Comparison of ENCODE assay signal across 41 cellular contexts in the genomic region with DNA sequence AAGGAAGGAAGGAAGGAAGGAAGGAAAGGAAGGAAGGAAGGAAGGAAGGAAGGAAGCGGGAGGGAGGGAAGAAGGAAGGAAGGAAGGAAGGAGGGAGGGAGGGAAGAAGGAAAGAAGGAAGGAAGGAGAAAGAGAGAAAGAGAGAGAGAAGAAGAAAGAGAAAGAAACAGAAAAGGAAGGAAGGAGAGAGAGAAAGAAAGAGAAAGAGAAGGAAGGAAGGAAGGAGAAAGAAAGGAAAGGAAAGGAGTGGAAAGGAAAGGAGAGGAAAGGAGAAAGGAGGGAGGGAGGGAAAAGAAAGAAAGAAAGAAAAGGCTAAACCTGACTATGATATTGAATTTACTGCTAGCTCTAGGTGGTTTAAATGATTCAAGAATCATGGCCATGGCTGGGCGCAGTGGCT. TPM values are rescaled to one million over a fixed set of nuclear protein-coding genes. Genes with fewer than 3 reads are reported as not detected.
"Had no signal": no experiment of that assay in that cellular context is flagged by ENCODE, and none has a peak within 500 bp of the region (broad histone marks: within the 10 kb centered on the region; RNA-seq: fewer than 3 reads in every experiment).

No MANE protein-coding gene starts in this region.

- H3K36me3 ChIP-seq: adrenal gland, ascending aorta, brain microvascular endothelial cell, breast epithelium, cardiac muscle cell had no signal

- H3K9me3 ChIP-seq: body of pancreas had no signal

- H3K27ac Mint-ChIP-seq: activated naive CD4-positive, alpha-beta T cell treated with anti-CD3 and anti-CD28 coated beads for 36 hours; activated naive CD4-positive, alpha-beta T cell treated with anti-CD3 and anti-CD28 coated beads, Interleukin-2, amount 10 ng/mL, durations not matched to agents 7 days and 5 days; activated naive CD4-positive, alpha-beta T cell treated with anti-CD3 and anti-CD28 coated beads, Interleukin-2, amount 50 U/mL, for 24 hours; activated naive CD4-positive, alpha-beta T cell treated with anti-CD3 and anti-CD28 coated beads, Interleukin-2, amount 50 U/mL, for 72 hours; activated naive CD8-positive, alpha-beta T cell; activated naive CD8-positive, alpha-beta T cell treated with anti-CD3 and anti-CD28 coated beads for 36 hours; activated naive CD8-positive, alpha-beta T cell treated with anti-CD3 and anti-CD28 coated beads, Interleukin-2, amount 10 ng/mL, durations not matched to agents 7 days and 5 days; activated naive CD8-positive, alpha-beta T cell treated with anti-CD3 and anti-CD28 coated beads, Interleukin-2, amount 50 U/mL, for 24 hours; activated T-cell treated with anti-CD3 and anti-CD28 coated beads, Interleukin-2, amount 50 U/mL, for 24 hours; activated T-cell treated with anti-CD3 and anti-CD28 coated beads, Interleukin-2, amount 50 U/mL, for 72 hours; activated T-helper 1 cell treated with anti-CD3 and anti-CD28 coated beads, Interleukin-12 subunit alpha, Interleukin-12 subunit beta, Interleukin-2, Interleukin-4 antibody, amounts not matched to agents 30 ng/mL and 10 ng/mL and 1 ng/mL, durations not matched to agents 14 hours and 24 hours and 36 hours; activated T-helper 17 cell treated with anti-CD3 and anti-CD28 coated beads, Interleukin-2, amount 50 U/mL, for 72 hours; activated T-helper 2 cell treated with anti-CD3 and anti-CD28 coated beads, Interferon-gamma antibody, Interleukin-2, Interleukin-4, amounts not matched to agents 10 μg/mL and 5 μg/mL and 100 μg/mL, durations not matched to agents 14 hours and 24 hours and 36 hours; brain had no signal

- H3K27me3 ChIP-seq: adrenal gland, ascending aorta, body of pancreas, breast epithelium, cardiac muscle cell had no signal

- FAIRE-seq: astrocyte, bronchial epithelial cell had no signal

- H3K27me3 Mint-ChIP-seq: activated naive CD4-positive, alpha-beta T cell treated with anti-CD3 and anti-CD28 coated beads, Interleukin-2, amount 50 U/mL, for 24 hours had no signal

- H3K4me1 ChIP-seq: adrenal gland, ascending aorta, body of pancreas, breast epithelium had no signal

- H3K4me3 Mint-ChIP-seq: activated naive CD4-positive, alpha-beta T cell treated with anti-CD3 and anti-CD28 coated beads for 36 hours; activated naive CD4-positive, alpha-beta T cell treated with anti-CD3 and anti-CD28 coated beads, Interleukin-2, amount 10 ng/mL, durations not matched to agents 7 days and 5 days; activated naive CD4-positive, alpha-beta T cell treated with anti-CD3 and anti-CD28 coated beads, Interleukin-2, amount 50 U/mL, for 24 hours; activated naive CD8-positive, alpha-beta T cell; activated naive CD8-positive, alpha-beta T cell treated with anti-CD3 and anti-CD28 coated beads for 36 hours; activated naive CD8-positive, alpha-beta T cell treated with anti-CD3 and anti-CD28 coated beads, Interleukin-2, amount 10 ng/mL, durations not matched to agents 7 days and 5 days; activated naive CD8-positive, alpha-beta T cell treated with anti-CD3 and anti-CD28 coated beads, Interleukin-2, amount 50 U/mL, for 24 hours; activated T-cell treated with anti-CD3 and anti-CD28 coated beads, Interleukin-2, amount 50 U/mL, for 24 hours; activated T-cell treated with anti-CD3 and anti-CD28 coated beads, Interleukin-2, amount 50 U/mL, for 4 hours; activated T-cell treated with anti-CD3 and anti-CD28 coated beads, Interleukin-2, amount 50 U/mL, for 72 hours; activated T-helper 1 cell treated with anti-CD3 and anti-CD28 coated beads, Interleukin-12 subunit alpha, Interleukin-12 subunit beta, Interleukin-2, Interleukin-4 antibody, amounts not matched to agents 30 ng/mL and 10 ng/mL and 1 ng/mL, durations not matched to agents 14 hours and 24 hours and 36 hours; activated T-helper 17 cell treated with anti-CD3 and anti-CD28 coated beads, Interleukin-2, amount 50 U/mL, for 72 hours; brain; central memory CD8-positive, alpha-beta T cell had no signal

- H3K27ac ChIP-seq: adrenal gland, ascending aorta, body of pancreas, brain microvascular endothelial cell, breast epithelium, cardiac muscle cell had no signal

- DNase-seq: activated effector memory CD4-positive, alpha-beta T cell treated with anti-CD3 and anti-CD28 coated beads, Interleukin-2, amount 50 U/mL, for 16 hours; activated effector memory CD4-positive, alpha-beta T cell treated with Interleukin-2 at 50 U/mL for 16 hours; activated gamma-delta T cell; activated naive CD4-positive, alpha-beta T cell; activated naive CD4-positive, alpha-beta T cell treated with anti-CD3 and anti-CD28 coated beads for 36 hours; activated naive CD4-positive, alpha-beta T cell treated with anti-CD3 and anti-CD28 coated beads, Interleukin-2, amount 10 ng/mL, durations not matched to agents 7 days and 5 days; activated naive CD4-positive, alpha-beta T cell treated with anti-CD3 and anti-CD28 coated beads, Interleukin-2, amount 50 U/mL, for 16 hours; activated naive CD4-positive, alpha-beta T cell treated with Interleukin-2 at 50 U/mL for 16 hours; activated naive CD8-positive, alpha-beta T cell treated with anti-CD3 and anti-CD28 coated beads for 36 hours; activated naive CD8-positive, alpha-beta T cell treated with anti-CD3 and anti-CD28 coated beads, Interleukin-2, amount 10 ng/mL, durations not matched to agents 7 days and 5 days; activated naive CD8-positive, alpha-beta T cell treated with anti-CD3 and anti-CD28 coated beads, Interleukin-2, amount 50 U/mL, for 24 hours; activated T-cell treated with anti-CD3 and anti-CD28 coated beads, Interleukin-2, amount 50 U/mL, for 1 hour; activated T-cell treated with anti-CD3 and anti-CD28 coated beads, Interleukin-2, amount 50 U/mL, for 24 hours; activated T-cell treated with anti-CD3 and anti-CD28 coated beads, Interleukin-2, amount 50 U/mL, for 4 hours; activated T-cell treated with anti-CD3 and anti-CD28 coated beads, Interleukin-2, amount 50 U/mL, for 48 hours; activated T-cell treated with anti-CD3 and anti-CD28 coated beads, Interleukin-2, amount 50 U/mL, for 72 hours; adrenal gland; amniotic stem cell; amygdala; anterior cingulate cortex; aorta; body of pancreas; brain microvascular endothelial cell; caudate nucleus; central memory CD4-positive, alpha-beta T cell; cerebellar nuclear complex had no signal

- H3K4me3 ChIP-seq: adrenal gland, ascending aorta, body of pancreas, breast epithelium, cardiac muscle cell had no signal

- H3K4me1 Mint-ChIP-seq: activated T-helper 17 cell treated with anti-CD3 and anti-CD28 coated beads, Interleukin-2, amount 50 U/mL, for 72 hours; central memory CD8-positive, alpha-beta T cell had no signal

- ATAC-seq: activated naive CD4-positive, alpha-beta T cell treated with anti-CD3 and anti-CD28 coated beads, Interleukin-2, amount 50 U/mL, for 72 hours; activated naive CD8-positive, alpha-beta T cell treated with anti-CD3 and anti-CD28 coated beads, Interleukin-2, amount 50 U/mL, for 24 hours; activated T-cell treated with anti-CD3 and anti-CD28 coated beads, Interleukin-2, amount 50 U/mL, for 4 hours; activated T-cell treated with anti-CD3 and anti-CD28 coated beads, Interleukin-2, amount 50 U/mL, for 72 hours; activated T-helper 17 cell treated with anti-CD3 and anti-CD28 coated beads, Interleukin-2, amount 50 U/mL, for 72 hours; body of pancreas had no signal

RNA-seq across cellular contexts. Expression of gene ASIP, which starts 5.3 kb away (rescaled TPM):
- total RNA-seq: activated naive CD4-positive, alpha-beta T cell treated with anti-CD3 and anti-CD28 coated beads for 36 hours; activated naive CD4-positive, alpha-beta T cell treated with anti-CD3 and anti-CD28 coated beads, Interleukin-2, amount 50 U/mL, for 72 hours; activated naive CD8-positive, alpha-beta T cell treated with anti-CD3 and anti-CD28 coated beads for 36 hours; activated naive CD8-positive, alpha-beta T cell treated with anti-CD3 and anti-CD28 coated beads, Interleukin-2, amount 10 ng/mL, durations not matched to agents 7 days and 5 days; activated T-cell treated with anti-CD3 and anti-CD28 coated beads, Interleukin-2, amount 50 U/mL, for 4 hours; activated T-cell treated with anti-CD3 and anti-CD28 coated beads, Interleukin-2, amount 50 U/mL, for 72 hours; activated T-helper 1 cell treated with anti-CD3 and anti-CD28 coated beads, Interleukin-12 subunit alpha, Interleukin-12 subunit beta, Interleukin-2, Interleukin-4 antibody, amounts not matched to agents 30 ng/mL and 10 ng/mL and 1 ng/mL, durations not matched to agents 14 hours and 24 hours and 36 hours; activated T-helper 17 cell treated with anti-CD3 and anti-CD28 coated beads, Interleukin-2, amount 50 U/mL, for 72 hours; activated T-helper 2 cell treated with anti-CD3 and anti-CD28 coated beads, Interferon-gamma antibody, Interleukin-2, Interleukin-4, amounts not matched to agents 10 μg/mL and 5 μg/mL and 100 μg/mL, durations not matched to agents 14 hours and 24 hours and 36 hours; aorta; ascending aorta; astrocyte; body of pancreas; bronchial epithelial cell; cardiac muscle cell; cerebellum; chondrocyte had no signal
- polyA plus RNA-seq: aorta had no signal
